ENCODE assay signal across 25 cellular contexts in the genomic region with DNA sequence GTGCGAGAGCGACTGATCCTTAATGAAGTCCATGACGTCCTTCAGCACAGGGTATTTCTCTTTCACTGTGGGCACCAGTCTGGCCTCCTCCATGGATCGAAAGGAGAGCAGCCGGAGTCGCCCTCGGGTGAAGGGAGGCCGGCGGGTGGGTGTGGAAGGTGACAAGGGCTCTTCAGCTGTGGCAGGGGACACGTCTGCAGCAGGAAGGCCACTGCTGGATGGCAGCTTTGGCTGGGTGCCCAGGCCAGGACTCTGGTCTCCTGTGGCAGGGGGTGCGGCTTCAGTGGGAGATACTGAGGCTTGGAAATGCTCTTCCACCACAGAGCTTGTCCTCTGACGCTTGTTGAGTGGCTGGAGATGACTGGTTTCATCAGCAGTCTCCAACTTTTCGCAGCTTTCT.
"Had no signal": no experiment of that assay in that cellular context is flagged by ENCODE, and none has a peak within 500 bp of the region (broad histone marks: within the 10 kb centered on the region; RNA-seq: fewer than 3 reads in every experiment).

No MANE protein-coding gene starts in this region.

- ATAC-seq: activated CD8-positive, alpha-beta T cell treated with anti-CD3 and anti-CD28 coated beads, Interleukin-2, amount 10 ng/mL, durations not matched to agents 7 days and 5 days; body of pancreas; Panc1 had no signal

- H3K27me3 ChIP-seq: body of pancreas had no signal

- H3K27ac ChIP-seq: body of pancreas, WERI-Rb-1 had no signal

- H3K9me3 ChIP-seq: body of pancreas had no signal

- DNase-seq: activated CD4-positive, alpha-beta T cell treated with anti-CD3 and anti-CD28 coated beads for 4 hours; activated CD4-positive, alpha-beta T cell treated with anti-CD3 and anti-CD28 coated beads, Interleukin-2, amount 50 U/mL, for 4 hours; activated CD8-positive, alpha-beta memory T cell treated with anti-CD3 and anti-CD28 coated beads, Interleukin-2, amount 50 U/mL, for 48 hours; activated CD8-positive, alpha-beta T cell treated with anti-CD3 and anti-CD28 coated beads, Interleukin-2, amount 10 ng/mL, durations not matched to agents 7 days and 5 days; activated naive CD4-positive, alpha-beta T cell treated with anti-CD3 and anti-CD28 coated beads, Interleukin-2, amount 50 U/mL, for 16 hours; activated naive CD8-positive, alpha-beta T cell treated with anti-CD3 and anti-CD28 coated beads, Interleukin-2, amount 10 ng/mL, durations not matched to agents 7 days and 5 days; activated T-cell treated with anti-CD3 and anti-CD28 coated beads, Interleukin-2, amount 50 U/mL, for 1 hour; aorta; cerebellar nuclear complex; KG1; NCI-H1048; NCI-H146; NCI-H187 treated with DMSO at 0.1 percent for 48 hours; NCI-H2081 treated with DMSO at 0.1 percent for 48 hours; NCI-H446; NCI-H524; NCI-H774; NK-92 treated with Interleukin-12 subunit alpha and Interleukin-12 subunit beta, amount 100 ng/mL, for 24 hours; OCI-M1; RPMI8226; SHP77; T-helper 1 cell; WERI-Rb-1 had no signal

- H3K4me3 ChIP-seq: body of pancreas had no signal
